Comparison of ENCODE assay signal across 20 cellular contexts in genomic region chr22:27463121-27463520, GRCh38.
A peak's percentile ranks its signal among the peaks of the same experiment; 100 is the strongest.
DNase-seq lines count a peak whose midpoint lies in the region; ATAC-seq, FAIRE-seq and TF ChIP-seq lines count a peak whose summit lies in the region.
"Had no signal": no experiment of that assay in that cellular context is flagged by ENCODE, and none has a peak within 500 bp of the region (broad histone marks: within the 10 kb centered on the region; RNA-seq: fewer than 3 reads in every experiment).

No MANE protein-coding gene starts in this region.

- peak overlapping the region; percentile 10 for H2BK120ac ChIP-seq in H1 (replicated peaks; ENCODE audit: low read depth, low read length)

- H3K9ac ChIP-seq in H1 (replicated peaks in 1 of 4; ENCODE audit: extremely low read depth in 1 of 4, low read depth in 3 of 4, low read length in 3 of 4) (no peak overlapping the region), neural progenitor cell (no peak overlapping the region), SK-N-SH (no peak overlapping the region)
- H3K9ac ChIP-seq: KMS-11 had no signal

- H3K4me2 ChIP-seq in H1 (ENCODE audit: insufficient read depth in 1 of 2, low read depth in 2 of 2, low read length in 2 of 2) (no peak overlapping the region), neural progenitor cell (peak overlapping the region; percentile 77), SK-N-SH (no peak overlapping the region)
- H3K4me2 ChIP-seq: KMS-11 had no signal

- H3K27me3 ChIP-seq in H1 (replicated peaks in 1 of 4; ENCODE audit: control insufficient read depth in 3 of 4, extremely low read depth in 1 of 4, insufficient read depth in 3 of 4, low read length in 3 of 4): no peaks in the 10 kb centered on the region; a peak in 1 of 7 replicates
- no peaks in the 10 kb centered on the region for H3K27me3 ChIP-seq in neural progenitor cell
- H3K27me3 ChIP-seq in effector memory CD4-positive, alpha-beta T cell (replicated peaks; ENCODE audit: control insufficient read depth, insufficient read depth, low read length, poor library complexity, severe bottlenecking): no peaks in the 10 kb centered on the region
- no peaks in the 10 kb centered on the region for H3K27me3 ChIP-seq in SK-N-SH (ENCODE audit: insufficient read depth)
- H3K27me3 ChIP-seq: SJCRH30 had no signal

- peak overlapping the region; percentile 45; the same call in 1 of the 2 replicates for H2BK12ac ChIP-seq in H1 (ENCODE audit: low read depth, low read length)

- no peak for FAIRE-seq in H1 (lab: Jason Lieb, UNC)

- H3K36me3 ChIP-seq in H1 (ENCODE audit: control insufficient read depth in 2 of 4, insufficient read depth in 4 of 4, low read length in 3 of 4) (no peaks in the 10 kb centered on the region), neural progenitor cell (no peaks in the 10 kb centered on the region), SK-N-SH (replicated peaks in 1 of 2; ENCODE audit: control insufficient read depth in 1 of 2, insufficient read depth in 2 of 2, low read length in 1 of 2) (no peaks in the 10 kb centered on the region)
- H3K36me3 ChIP-seq in effector memory CD4-positive, alpha-beta T cell (ENCODE audit: control insufficient read depth, insufficient read depth, low read length): no peaks in the 10 kb centered on the region
- H3K36me3 ChIP-seq: SJCRH30 had no signal

- no peak overlapping the region for H3K23ac ChIP-seq in H1 (ENCODE audit: insufficient read length)

- no peak overlapping the region for H3K4ac ChIP-seq in H1 (replicated peaks; ENCODE audit: insufficient read length, low read depth, low read length)

- TF ChIP-seq CTCF in AG10803 (conservative IDR thresholded peaks at IDR 0.05; ENCODE audit: low read length) (no peak), LNCaP clone FGC (IDR thresholded peaks at IDR 0.05; ENCODE audit: control insufficient read depth, extremely low read depth, insufficient read depth) (no peak), H1 (IDR thresholded peaks at IDR 0.05; ENCODE audit: control extremely low read depth in 1 of 3, insufficient read depth in 1 of 3, low read depth in 1 of 3, low read length in 3 of 3) (no peak), neural progenitor cell (IDR thresholded peaks at IDR 0.05) (no peak), SK-N-SH (IDR thresholded peaks at IDR 0.05) (no peak)

- no peak overlapping the region for H3K4me3 Mint-ChIP-seq in neural progenitor cell
- H3K4me3 Mint-ChIP-seq: B cell had no signal

- H3K79me1 ChIP-seq in H1 (ENCODE audit: low read depth, low read length): no peaks in the 10 kb centered on the region

- no peak overlapping the region for H4K8ac ChIP-seq in H1 (ENCODE audit: extremely low read depth, insufficient read depth, low read length)

- H3K18ac ChIP-seq in H1 (ENCODE audit: extremely low read depth, low read length): peak overlapping the region; percentile 32; the same call in 1 of the 2 replicates

- H3K27ac ChIP-seq in H1 (ENCODE audit: low read depth, low read length) (no peak overlapping the region), neural progenitor cell (peak overlapping the region; percentile 99), SK-N-SH (ENCODE audit: low read depth in 2 of 2, low read length in 1 of 2) (no peak overlapping the region)
- H3K27ac ChIP-seq in effector memory CD4-positive, alpha-beta T cell (ENCODE audit: insufficient read depth, low read length, poor library complexity, severe bottlenecking): no peak overlapping the region
- H3K27ac ChIP-seq: KMS-11 had no signal

- peaks cover 0 to 22% (median 13%) of the 10 kb centered on the region in 4 experiments; a peak in 5 of 7 replicates for H3K4me1 ChIP-seq in H1 (replicated peaks in 1 of 4; ENCODE audit: control insufficient read depth in 3 of 4, insufficient read depth in 4 of 4, low read length in 3 of 4)
- peaks cover 43% of the 10 kb centered on the region for H3K4me1 ChIP-seq in neural progenitor cell
- H3K4me1 ChIP-seq in effector memory CD4-positive, alpha-beta T cell (ENCODE audit: control insufficient read depth, insufficient read depth, low read length, poor library complexity, severe bottlenecking): no peaks in the 10 kb centered on the region
- H3K4me1 ChIP-seq in SK-N-SH (ENCODE audit: control insufficient read depth in 1 of 2, insufficient read depth in 2 of 2, low read depth in 1 of 2, low read length in 1 of 2): peaks cover 0 to 22% of the 10 kb centered on the region in 2 experiments; a peak in 3 of 4 replicates

- H3K23me2 ChIP-seq in H1 (ENCODE audit: low read depth, low read length): 0 out of 2 replicates have a peak, but pooled peaks cover 2% of the 10 kb centered on the region

- ATAC-seq in left ventricle myocardium superior (no peak), HG02885 (IDR thresholded peaks at IDR 0.05; ENCODE audit: poor library complexity, unreplicated experiment) (no peak)

- H3K9me3 Mint-ChIP-seq in neural progenitor cell: peaks cover 9% of the 10 kb centered on the region

- H2BK5ac ChIP-seq in H1 (ENCODE audit: low read depth, low read length): no peak overlapping the region

- H3K4me3 ChIP-seq in AG10803 (ENCODE audit: low read length): no peak overlapping the region
- no peak overlapping the region for H3K4me3 ChIP-seq in LNCaP clone FGC (ENCODE audit: low read depth, low read length)
- H3K4me3 ChIP-seq in H1 (ENCODE audit: extremely low read depth in 1 of 4, insufficient read depth in 2 of 4, low read depth in 3 of 4, low read length in 4 of 4): no peak overlapping the region
- H3K4me3 ChIP-seq in neural progenitor cell: no peak overlapping the region
- no peak overlapping the region for H3K4me3 ChIP-seq in effector memory CD4-positive, alpha-beta T cell (ENCODE audit: insufficient read depth, low read depth, low read length, poor library complexity, severe bottlenecking)
- no peak overlapping the region for H3K4me3 ChIP-seq in SK-N-SH (ENCODE audit: low read depth in 2 of 2, low read length in 1 of 2)
- H3K4me3 ChIP-seq: PC-9, SJCRH30 had no signal

- 95% methylated on average over 11 of the region's 11 CpGs; no CpG with 5 or more reads in 1 of the 2 experiments for WGBS in H1 (ENCODE audit: extremely low coverage in 1 of 2, insufficient coverage in 1 of 2, insufficient read length in 1 of 2, insufficient replicate concordance in 2 of 2, low coverage in 1 of 2, low lambda C conversion rate in 2 of 2, missing lambda C conversion rate in 1 of 2), 2 experiments
- 90% methylated on average over 11 of the region's 11 CpGs for WGBS in SK-N-SH (ENCODE audit: low lambda C conversion rate)

- H2BK15ac ChIP-seq in H1 (ENCODE audit: low read length): peak overlapping the region; percentile 62

- no peak for TF ChIP-seq EP300 in H1 (IDR thresholded peaks at IDR 0.05; ENCODE audit: borderline replicate concordance in 1 of 2, low read depth in 2 of 2, low read length in 2 of 2)
- no peak for TF ChIP-seq EP300 in SK-N-SH (IDR thresholded peaks at IDR 0.05; ENCODE audit: borderline replicate concordance in 1 of 2, low read depth in 1 of 2, low read length in 1 of 2)

- H2AFZ ChIP-seq in H1 (ENCODE audit: low read length): no peak overlapping the region
- H2AFZ ChIP-seq in neural progenitor cell (replicated peaks): no peak overlapping the region
- no peak overlapping the region for H2AFZ ChIP-seq in SK-N-SH (ENCODE audit: low read depth)
- H2AFZ ChIP-seq: PC-9 had no signal

- TF ChIP-seq POLR2A in H1 (IDR thresholded peaks at IDR 0.05; ENCODE audit: control extremely low read depth in 1 of 2, low read depth in 2 of 2, low read length in 2 of 2): no peak

- H3K9me2 ChIP-seq in SK-N-SH: no peaks in the 10 kb centered on the region

- H3K9me3 ChIP-seq in H1 (ENCODE audit: insufficient read depth in 2 of 2, low read depth in 1 of 2, low read length in 1 of 2) (no peaks in the 10 kb centered on the region), neural progenitor cell (ENCODE audit: low read depth) (no peaks in the 10 kb centered on the region), SK-N-SH (no peaks in the 10 kb centered on the region)
- H3K9me3 ChIP-seq in effector memory CD4-positive, alpha-beta T cell (ENCODE audit: control insufficient read depth, low read length): no peaks in the 10 kb centered on the region
- H3K9me3 ChIP-seq: SJCRH30 had no signal

- intact Hi-C loops in left ventricle myocardium superior (cut with micrococcal nuclease): no loop called here

- peak overlapping the region; percentile 93 for H3K27ac Mint-ChIP-seq in neural progenitor cell
- H3K27ac Mint-ChIP-seq: B cell had no signal

- peak; percentile 79 for DNase-seq in AG10803 (ENCODE audit: low read depth)
- DNase-seq in LNCaP clone FGC (ENCODE audit: low read depth): peak; percentile 6
- no peak for DNase-seq in H1 (ENCODE audit: low read depth in 1 of 2, low spot score in 2 of 2)
- DNase-seq in neural progenitor cell (ENCODE audit: low spot score): no peak
- DNase-seq in left ventricle myocardium superior: no peak
- no peak for DNase-seq in effector memory CD4-positive, alpha-beta T cell
- no peak for DNase-seq in SK-N-SH
- DNase-seq: 8988T, DMS79 treated with DMSO at 0.1 percent for 48 hours, GOT3, NCI-H1048, NCI-H1436 treated with DMSO at 0.1 percent for 48 hours, NCI-H2029, NCI-H345, NCI-H524 treated with DMSO at 0.1 percent for 48 hours, SJCRH30 had no signal

- H2AK5ac ChIP-seq in H1 (ENCODE audit: low read depth, low read length): peak overlapping the region; percentile 95; the same call in 1 of the 2 replicates

- CTCF ChIA-PET in H1 (lab: Charles Lee; ENCODE audit: partially characterized antibody) (interaction anchor here (1.1 kb wide), 1 partner anchor 25 kb away, joined by 3 read pairs; no protein-coding TSS in a partner anchor), SK-N-SH (lab: Yijun Ruan, JAX) (interaction anchor here (1.5 kb wide), 1 partner anchor 10 kb away, joined by 3 read pairs; no protein-coding TSS in a partner anchor)

- no peak overlapping the region for H4K5ac ChIP-seq in H1 (ENCODE audit: insufficient read length, low read depth, low read length)

- H4K20me1 ChIP-seq in H1 (replicated peaks in 1 of 2; ENCODE audit: control insufficient read depth in 1 of 2, insufficient read depth in 2 of 2, low read length in 2 of 2): no peaks in the 10 kb centered on the region
- no peaks in the 10 kb centered on the region for H4K20me1 ChIP-seq in neural progenitor cell (ENCODE audit: low read depth)
- no peaks in the 10 kb centered on the region for H4K20me1 ChIP-seq in SK-N-SH (ENCODE audit: insufficient read depth)

- no peak overlapping the region for H3K14ac ChIP-seq in H1 (ENCODE audit: insufficient read length)

- peaks cover 40% of the 10 kb centered on the region for H3F3A ChIP-seq in neural progenitor cell (ENCODE audit: low read depth)
- peaks cover 16% of the 10 kb centered on the region for H3F3A ChIP-seq in SK-N-SH (replicated peaks; ENCODE audit: insufficient read depth)

- POLR2A ChIA-PET in H1 (lab: Charles Lee; ENCODE audit: partially characterized antibody): interaction anchor here (1.2 kb wide), 1 partner anchor 10 kb away, joined by 3 read pairs; no protein-coding TSS in a partner anchor
- POLR2A ChIA-PET in SK-N-SH (lab: Yijun Ruan, JAX): no interaction called here

- no peaks in the 10 kb centered on the region for H3K36me3 Mint-ChIP-seq in neural progenitor cell

- H3K56ac ChIP-seq in H1 (replicated peaks; ENCODE audit: insufficient read length, low read depth, low read length): no peak overlapping the region

- H3K79me2 ChIP-seq in H1 (ENCODE audit: control insufficient read depth in 1 of 2, insufficient read depth in 2 of 2, low read length in 2 of 2): no peaks in the 10 kb centered on the region
- H3K79me2 ChIP-seq in neural progenitor cell (ENCODE audit: low read depth): no peaks in the 10 kb centered on the region
- no peaks in the 10 kb centered on the region for H3K79me2 ChIP-seq in SK-N-SH (ENCODE audit: insufficient read depth)

- peaks cover 49% of the 10 kb centered on the region for H3K4me1 Mint-ChIP-seq in neural progenitor cell
- H3K4me1 Mint-ChIP-seq: B cell had no signal

- H3K27me3 Mint-ChIP-seq in neural progenitor cell (ENCODE audit: insufficient read depth, low read depth): peaks cover 15% of the 10 kb centered on the region

- H2BK20ac ChIP-seq in H1 (ENCODE audit: low read length): 0 out of 2 replicates have a peak overlapping the region, but pooled peaks have one; percentile 40

- no peak for TF ChIP-seq RAD21 in H1 (IDR thresholded peaks at IDR 0.05 in 1 of 2, conservative IDR thresholded peaks at IDR 0.05 in 1 of 2; ENCODE audit: low read depth in 2 of 2, low read length in 2 of 2)
- no peak for TF ChIP-seq RAD21 in SK-N-SH (IDR thresholded peaks at IDR 0.05; ENCODE audit: low read length)

- no peak overlapping the region for H4K91ac ChIP-seq in H1 (replicated peaks; ENCODE audit: insufficient read length, low read length)

Comparison
In these comparisons a context has a peak if more than half of its experiments do, and no peak if none do; other contexts are left out.
1. DNase-seq: peak in AG10803 (single experiment) and LNCaP clone FGC (single experiment); none in H1 (0 of 2), neural progenitor cell (single experiment), left ventricle myocardium superior (single experiment), effector memory CD4-positive, alpha-beta T cell (0 of 3) and SK-N-SH (single experiment).